Comparison of ENCODE assay signal across 7 cellular contexts in the genomic region with DNA sequence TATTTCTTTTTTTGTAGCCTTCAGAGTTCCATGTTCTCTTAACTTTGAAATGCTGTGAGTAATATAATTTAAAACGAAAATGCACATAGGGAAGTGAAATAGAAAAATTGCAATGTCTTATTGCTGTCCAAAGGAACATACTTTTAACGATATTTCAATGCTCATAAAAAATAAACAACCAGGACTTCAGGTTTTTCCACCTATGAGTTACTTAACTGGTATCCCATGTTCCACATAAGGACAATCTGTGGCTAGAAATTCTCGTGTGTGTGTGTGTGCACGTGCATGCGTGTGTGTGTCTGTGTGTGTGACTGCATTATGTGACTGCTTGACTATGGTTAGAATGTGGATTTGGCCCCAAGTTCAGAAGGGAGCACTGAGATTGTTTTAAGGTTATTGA.
"Had no signal": no experiment of that assay in that cellular context is flagged by ENCODE, and none has a peak within 500 bp of the region (broad histone marks: within the 10 kb centered on the region; RNA-seq: fewer than 3 reads in every experiment).

No MANE protein-coding gene starts in this region.

- ATAC-seq: GM23338, K562 had no signal

- H3K4me2 ChIP-seq: GM23338 had no signal

- H3K4me1 Mint-ChIP-seq: GM23338, H9 had no signal

- H2AFZ ChIP-seq: GM23338 had no signal

- H3K4me3 ChIP-seq: GM23338, K562 had no signal

- FAIRE-seq: H1, HTR-8/SVneo, K562 had no signal

- DNase-seq: H9, HCEC 1CT, IMR-90 had no signal

- H3K9me3 Mint-ChIP-seq: GM23338 had no signal

- H3K27ac Mint-ChIP-seq: GM23338, H9 had no signal

- H3K4me3 Mint-ChIP-seq: GM23338, H9 had no signal
